ENCODE assay signal across 18 cellular contexts in the genomic region with DNA sequence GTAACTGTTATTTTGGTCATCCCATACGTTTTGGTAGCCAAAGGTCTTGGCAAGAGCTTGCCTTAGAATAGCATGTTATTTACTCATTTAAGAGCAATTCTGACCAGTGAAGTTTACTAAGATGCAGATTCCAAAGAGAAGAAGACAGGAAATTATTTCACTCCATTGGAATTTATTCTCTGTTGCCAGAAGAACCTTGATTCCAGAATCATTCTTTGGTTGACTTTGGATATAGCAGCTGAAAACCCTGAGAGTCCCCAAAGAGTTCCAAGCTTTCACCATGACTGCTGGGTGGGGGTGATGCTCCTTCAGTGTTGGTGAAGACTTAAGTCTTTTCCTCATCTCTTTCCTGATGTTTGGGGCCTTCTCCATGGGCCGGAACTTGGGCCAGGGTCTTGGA.
A peak's percentile ranks its signal among the peaks of the same experiment; 100 is the strongest.
DNase-seq lines count a peak whose midpoint lies in the region; ATAC-seq, FAIRE-seq and TF ChIP-seq lines count a peak whose summit lies in the region.
"Had no signal": no experiment of that assay in that cellular context is flagged by ENCODE, and none has a peak within 500 bp of the region (broad histone marks: within the 10 kb centered on the region; RNA-seq: fewer than 3 reads in every experiment).

No MANE protein-coding gene starts in this region.

- no peak overlapping the region for H2BK120ac ChIP-seq in mesenchymal stem cell (ENCODE audit: low read depth, low read length)

- POLR2A ChIA-PET in endothelial cell of umbilical vein (lab: Charles Lee) = no interaction called here

- H3K4me1 ChIP-seq in ACC112 (ENCODE audit: control insufficient read depth, insufficient read depth, low read length, unreplicated experiment) = peaks cover 34% of the 10 kb centered on the region
- peaks cover 19% of the 10 kb centered on the region for H3K4me1 ChIP-seq in endothelial cell of umbilical vein (ENCODE audit: control insufficient read depth, extremely low read depth, insufficient read depth, low read length)
- H3K4me1 ChIP-seq in mesenchymal stem cell (ENCODE audit: control insufficient read depth, insufficient read depth, low read depth, low read length) = no peaks in the 10 kb centered on the region
- H3K4me1 ChIP-seq: colonic mucosa had no signal

- H3K9ac ChIP-seq in endothelial cell of umbilical vein (replicated peaks; ENCODE audit: extremely low read depth, insufficient read depth, low read length) = no peak overlapping the region
- peak overlapping the region; percentile 18 for H3K9ac ChIP-seq in mesenchymal stem cell (ENCODE audit: low read length)

- FAIRE-seq in endothelial cell of umbilical vein (lab: Jason Lieb, UNC) = no peak
- FAIRE-seq: HepG2, kidney had no signal

- no peak overlapping the region for H2BK5ac ChIP-seq in mesenchymal stem cell (ENCODE audit: low read depth, low read length, poor library complexity, severe bottlenecking)

- H3K23ac ChIP-seq in mesenchymal stem cell (ENCODE audit: low read length in 2 of 2) = no peak overlapping the region

- no peak overlapping the region for H4K91ac ChIP-seq in mesenchymal stem cell (ENCODE audit: low read length)

- H2AK5ac ChIP-seq in mesenchymal stem cell (ENCODE audit: low read length, severe bottlenecking) = no peak overlapping the region

- H2AFZ ChIP-seq in ACC112 (ENCODE audit: low read length, unreplicated experiment) (no peak overlapping the region), endothelial cell of umbilical vein (ENCODE audit: low read depth, low read length) (no peak overlapping the region), mesenchymal stem cell (ENCODE audit: low read depth, low read length) (no peak overlapping the region)

- dilution Hi-C loops in endothelial cell of umbilical vein (cut with MboI; ENCODE audit: extremely low pct_ligation_motif_present, low sequenced_read_pairs) = no loop called here

- H2BK15ac ChIP-seq in mesenchymal stem cell (ENCODE audit: low read depth, poor library complexity, severe bottlenecking) = no peak overlapping the region

- no peak overlapping the region for H3K18ac ChIP-seq in mesenchymal stem cell (ENCODE audit: low read depth in 1 of 2, low read length in 2 of 2)

- DNase-seq in HT1080 (ENCODE audit: low read depth) = peak; percentile 48
- no peak for DNase-seq in endothelial cell of umbilical vein (ENCODE audit: low read depth, low spot score)
- DNase-seq in mesenchymal stem cell = peak; percentile 46
- DNase-seq in NCI-H187 (lab: John Stamatoyannopoulos, UW) = no peak
- no peak for DNase-seq in middle frontal gyrus (ENCODE audit: extremely low spot score, low spot score)
- DNase-seq: activated naive CD4-positive, alpha-beta T cell; colonic mucosa; head of caudate nucleus; kidney; midbrain; MM.1S; NCI-H2029; SHP77 treated with DMSO at 0.1 percent for 48 hours; stimulated activated naive CD8-positive, alpha-beta T cell treated with anti-CD3 and anti-CD28 coated beads, Interleukin-15, amount 100 ng/mL, for 72 hours had no signal

- CTCF ChIA-PET in endothelial cell of umbilical vein (lab: Charles Lee) = interaction anchor here (0.8 to 2.7 kb wide), 5 partner anchors 11 to 320 kb away, joined by 3 to 23 read pairs (median 5); no protein-coding TSS in a partner anchor

- H3K27ac ChIP-seq in ACC112 (ENCODE audit: low read depth, low read length) = peak overlapping the region; percentile 48; the same call in 1 of the 2 replicates
- H3K27ac ChIP-seq in endothelial cell of umbilical vein (ENCODE audit: insufficient read depth, low read depth, low read length) = no peak overlapping the region
- no peak overlapping the region for H3K27ac ChIP-seq in mesenchymal stem cell (ENCODE audit: low read length, poor library complexity, severe bottlenecking)
- H3K27ac ChIP-seq: colonic mucosa had no signal

- no peaks in the 10 kb centered on the region for H3K79me1 ChIP-seq in mesenchymal stem cell (replicated peaks; ENCODE audit: low read length, poor library complexity, severe bottlenecking)

- peak overlapping the region in 1 of 2 experiments; percentile 81 for H2BK12ac ChIP-seq in mesenchymal stem cell (ENCODE audit: low read length in 2 of 2)

- no peak for TF ChIP-seq POLR2A in endothelial cell of umbilical vein (IDR thresholded peaks at IDR 0.05; ENCODE audit: low read depth, low read length)

- H3K14ac ChIP-seq in mesenchymal stem cell (ENCODE audit: low read length in 2 of 2) = no peak overlapping the region

- 38% methylated on average over 2 of the region's 2 CpGs for WGBS in mesenchymal stem cell

- ATAC-seq in HG03175 (IDR thresholded peaks at IDR 0.05; ENCODE audit: unreplicated experiment) = no peak
- no peak for ATAC-seq in GM18861 (IDR thresholded peaks at IDR 0.05; ENCODE audit: unreplicated experiment)
- ATAC-seq: HepG2; stimulated activated naive CD8-positive, alpha-beta T cell treated with anti-CD3 and anti-CD28 coated beads, Interleukin-15, amount 100 ng/mL, for 72 hours had no signal

- BruUV-seq in endothelial cell of umbilical vein (replicated peaks; lab: Mats Ljungman, UMichigan) = no TSS peak

- H3K27me3 ChIP-seq in ACC112 (ENCODE audit: insufficient read depth, low read length) = no peaks in the 10 kb centered on the region
- H3K27me3 ChIP-seq in endothelial cell of umbilical vein (ENCODE audit: control insufficient read depth in 2 of 2, insufficient read depth in 2 of 2, low read length in 2 of 2) = no peaks in the 10 kb centered on the region
- peaks cover 0 to 8% of the 10 kb centered on the region in 2 experiments for H3K27me3 ChIP-seq in mesenchymal stem cell (ENCODE audit: control insufficient read depth in 1 of 2, insufficient read depth in 1 of 2, low read length in 2 of 2)
- H3K27me3 ChIP-seq: colonic mucosa had no signal

- H3K4me2 ChIP-seq in endothelial cell of umbilical vein (ENCODE audit: insufficient read depth, low read length) (peak overlapping the region; percentile 29), mesenchymal stem cell (ENCODE audit: low read length, poor library complexity, severe bottlenecking) (no peak overlapping the region)

- H3K79me2 ChIP-seq in ACC112 (ENCODE audit: control insufficient read depth, insufficient read depth, low read length, unreplicated experiment) (no peaks in the 10 kb centered on the region), endothelial cell of umbilical vein (ENCODE audit: control insufficient read depth, insufficient read depth, low read length) (no peaks in the 10 kb centered on the region)

- intact Hi-C loops in endothelial cell of umbilical vein (cut with micrococcal nuclease) = no loop called here

- no peak overlapping the region for H4K8ac ChIP-seq in mesenchymal stem cell (ENCODE audit: low read length)

- H3K9me1 ChIP-seq in endothelial cell of umbilical vein (replicated peaks; ENCODE audit: control insufficient read depth, extremely low read depth, insufficient read depth, low read length) = no peaks in the 10 kb centered on the region

- no peaks in the 10 kb centered on the region for H4K20me1 ChIP-seq in endothelial cell of umbilical vein (replicated peaks; ENCODE audit: control insufficient read depth, extremely low read depth, insufficient read depth, low read length)

- H3K9me3 ChIP-seq in endothelial cell of umbilical vein (replicated peaks; ENCODE audit: control insufficient read depth, insufficient read depth, low read length) = no peaks in the 10 kb centered on the region
- no peaks in the 10 kb centered on the region for H3K9me3 ChIP-seq in mesenchymal stem cell (ENCODE audit: control insufficient read depth, low read length)
- H3K9me3 ChIP-seq: colonic mucosa had no signal

- no peak overlapping the region for H3K4ac ChIP-seq in mesenchymal stem cell (ENCODE audit: low read depth in 1 of 2, low read length in 2 of 2)

- H3K4me3 ChIP-seq in ACC112 (ENCODE audit: low read depth, low read length) (peak overlapping the region; percentile 23), endothelial cell of umbilical vein (replicated peaks in 1 of 3; ENCODE audit: insufficient read depth in 1 of 3, low read depth in 1 of 3, low read length in 3 of 3) (no peak overlapping the region), mesenchymal stem cell (ENCODE audit: insufficient read depth in 1 of 2, low read depth in 1 of 2, low read length in 2 of 2) (peak overlapping the region in 1 of 2 experiments; percentile 35)
- H3K4me3 ChIP-seq: colonic mucosa had no signal

- H3K36me3 ChIP-seq in ACC112 (ENCODE audit: insufficient read depth, low read length) (no peaks in the 10 kb centered on the region), endothelial cell of umbilical vein (ENCODE audit: control insufficient read depth in 2 of 2, extremely low read depth in 1 of 2, insufficient read depth in 2 of 2, low read length in 2 of 2) (no peaks in the 10 kb centered on the region), mesenchymal stem cell (ENCODE audit: control insufficient read depth in 1 of 2, insufficient read depth in 2 of 2, low read depth in 1 of 2, low read length in 2 of 2) (no peaks in the 10 kb centered on the region)
- H3K36me3 ChIP-seq: colonic mucosa had no signal

- no peak for TF ChIP-seq CTCF in endothelial cell of umbilical vein (IDR thresholded peaks at IDR 0.05; ENCODE audit: extremely low read depth in 1 of 2, insufficient read depth in 1 of 2, low read depth in 1 of 2, low read length in 2 of 2)

TF ChIP-seq in endothelial cell of umbilical vein, 7 proteins besides CTCF, POLR2A, EP300 and RAD21:
- TF ChIP-seq JUN (IDR thresholded peaks at IDR 0.05; ENCODE audit: borderline replicate concordance, insufficient read depth, insufficient read length, low read depth) = peak; percentile 13
- no peak for TF ChIP-seq GATA2 (IDR thresholded peaks at IDR 0.05; ENCODE audit: insufficient read depth, insufficient read length, low read depth, low read length)
- TF ChIP-seq POLR2AphosphoS5 (IDR thresholded peaks at IDR 0.05; ENCODE audit: insufficient read depth, low read depth, low read length) = no peak

Comparison
In these comparisons a context has a peak if more than half of its experiments do, and no peak if none do; other contexts are left out.
1. DNase-seq: peak in HT1080 (single experiment) and mesenchymal stem cell (single experiment); none in endothelial cell of umbilical vein (single experiment), NCI-H187 (0 of 2) and middle frontal gyrus (single experiment).